In the genomic region with DNA sequence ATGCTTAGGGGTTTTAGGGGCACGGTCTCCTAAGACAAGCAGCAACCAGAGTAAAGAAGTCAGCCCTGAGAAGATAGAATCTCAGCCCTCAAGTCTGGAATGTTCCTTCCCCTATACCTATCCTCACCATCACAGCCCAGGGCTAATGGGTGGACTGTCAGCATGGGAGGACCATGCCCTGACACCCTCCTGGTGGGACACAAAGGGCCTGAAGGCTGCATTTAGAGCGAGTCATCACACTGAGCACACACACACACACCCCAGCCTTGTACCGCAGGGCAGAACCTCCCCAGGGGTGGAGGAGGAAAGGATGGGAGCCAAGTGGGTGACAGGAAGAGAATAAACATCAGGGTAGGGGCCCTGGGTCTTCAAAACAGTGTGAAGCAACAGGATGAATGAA, we compare ENCODE assay signal across 1 cellular context.
TF ChIP-seq lines count a peak whose summit lies in the region.

No MANE protein-coding gene starts in this region.

TF ChIP-seq in HEK293, 187 proteins besides CTCF, POLR2A, EP300 and RAD21 (continued from another document):
- TF ChIP-seq YY2 (tag by site-specific recombination; IDR thresholded peaks at IDR 0.05), result no peak
- no peak for TF ChIP-seq BCL11A (tag by site-specific recombination; IDR thresholded peaks at IDR 0.05; ENCODE audit: low read depth)
TF ChIP-seq in HEK293: peak in this region for 1.
